1 cellular context compared by ENCODE assay signal in genomic region chr15:82262422-82263026, GRCh38.
TF ChIP-seq lines count a peak whose summit lies in the region.

Gene EFL1 (minus strand): TSS chr15:82262734. CDS start chr15:82261778, 956 bp downstream.
Gene SAXO2 (plus strand): TSS chr15:82262818. CDS start chr15:82262880, 62 bp downstream.

TF ChIP-seq in HepG2, 621 proteins besides CTCF, POLR2A, EP300 and RAD21 (continued from another document and continues in another):
- TF ChIP-seq ZNF407 (CRISPR knock-in tag; IDR thresholded peaks at IDR 0.05; ENCODE audit: not compliant biosample characterization) (peak; percentile 64), ZFP90 (CRISPR knock-in tag; IDR thresholded peaks at IDR 0.05; ENCODE audit: borderline replicate concordance) (no peak), SRY (CRISPR knock-in tag; IDR thresholded peaks at IDR 0.05) (no peak), ATF7-NPFF (CRISPR knock-in tag; IDR thresholded peaks at IDR 0.05; ENCODE audit: low read depth) (peak; percentile 17; the same call in 1 of the 2 replicates), NBN (conservative IDR thresholded peaks at IDR 0.05) (no peak), ZNF205 (CRISPR knock-in tag; IDR thresholded peaks at IDR 0.05) (no peak), ZNF343 (CRISPR knock-in tag; IDR thresholded peaks at IDR 0.05) (no peak), DMAP1 (CRISPR knock-in tag; IDR thresholded peaks at IDR 0.05) (peak; percentile 53), ZKSCAN8 (CRISPR knock-in tag; IDR thresholded peaks at IDR 0.05; ENCODE audit: borderline replicate concordance) (no peak), ZNF282 (IDR thresholded peaks at IDR 0.05; ENCODE audit: partially characterized antibody) (no peak), FOXM1 (CRISPR knock-in tag; IDR thresholded peaks at IDR 0.05) (no peak), SAFB2 (CRISPR knock-in tag; IDR thresholded peaks at IDR 0.05; ENCODE audit: borderline replicate concordance, low read depth) (no peak), ZFX (CRISPR knock-in tag; IDR thresholded peaks at IDR 0.05; ENCODE audit: low read depth) (peak; percentile 75), MTA3 (CRISPR knock-in tag; IDR thresholded peaks at IDR 0.05) (no peak), ZFP41 (CRISPR knock-in tag; IDR thresholded peaks at IDR 0.05; ENCODE audit: borderline replicate concordance) (no peak), MXD3 (CRISPR knock-in tag; IDR thresholded peaks at IDR 0.05) (0 out of 2 replicates have a peak, but pooled peaks have one; percentile 68), RXRA (CRISPR knock-in tag; IDR thresholded peaks at IDR 0.05) (peak; percentile 77; the same call in 1 of the 2 replicates), ZFP36L2 (CRISPR knock-in tag; IDR thresholded peaks at IDR 0.05) (no peak), HNF4G (IDR thresholded peaks at IDR 0.05; ENCODE audit: borderline replicate concordance, low read depth, low read length) (no peak), HNF4G (CRISPR knock-in tag; IDR thresholded peaks at IDR 0.05; ENCODE audit: borderline replicate concordance, low read depth) (no peak), ZNF280B (CRISPR knock-in tag; IDR thresholded peaks at IDR 0.05; ENCODE audit: borderline replicate concordance) (no peak), ZNF326 (CRISPR knock-in tag; IDR thresholded peaks at IDR 0.05; ENCODE audit: borderline replicate concordance) (no peak), POLR2AphosphoS2 (IDR thresholded peaks at IDR 0.05; ENCODE audit: low read depth, low read length) (no peak), ZNF839 (CRISPR knock-in tag; IDR thresholded peaks at IDR 0.05; ENCODE audit: borderline replicate concordance) (no peak), ZNF639 (CRISPR knock-in tag; conservative IDR thresholded peaks at IDR 0.05) (no peak), ZFY (CRISPR knock-in tag; IDR thresholded peaks at IDR 0.05) (peak; percentile 58), FOXA3 (CRISPR knock-in tag; IDR thresholded peaks at IDR 0.05) (no peak), ZNF747 (CRISPR knock-in tag; IDR thresholded peaks at IDR 0.05; ENCODE audit: borderline replicate concordance) (no peak), ZFP62 (CRISPR knock-in tag; IDR thresholded peaks at IDR 0.05) (no peak), SKI (IDR thresholded peaks at IDR 0.05; ENCODE audit: partially characterized antibody) (peak; percentile 76), MYPOP (CRISPR knock-in tag; IDR thresholded peaks at IDR 0.05) (no peak), ZNF329 (CRISPR knock-in tag; IDR thresholded peaks at IDR 0.05; ENCODE audit: low read depth) (no peak), HIVEP1 (CRISPR knock-in tag; IDR thresholded peaks at IDR 0.05) (no peak), STAT5B (CRISPR knock-in tag; IDR thresholded peaks at IDR 0.05) (no peak), GPN1 (CRISPR knock-in tag; IDR thresholded peaks at IDR 0.05; ENCODE audit: borderline replicate concordance) (no peak), ZNF530 (CRISPR knock-in tag; IDR thresholded peaks at IDR 0.05; ENCODE audit: low read depth) (no peak), TIGD3 (CRISPR knock-in tag; IDR thresholded peaks at IDR 0.05; ENCODE audit: borderline replicate concordance) (peak; percentile 82; the same call in 1 of the 2 replicates), ETV6 (CRISPR knock-in tag; conservative IDR thresholded peaks at IDR 0.05) (no peak), ZNF644 (CRISPR knock-in tag; IDR thresholded peaks at IDR 0.05; ENCODE audit: low read depth) (no peak), BORCS8-MEF2B (CRISPR knock-in tag; IDR thresholded peaks at IDR 0.05) (no peak), CHCHD3 (CRISPR knock-in tag; IDR thresholded peaks at IDR 0.05) (no peak), ZNF350 (CRISPR knock-in tag; IDR thresholded peaks at IDR 0.05; ENCODE audit: borderline replicate concordance, low read depth) (peak; percentile 18; the same call in 1 of the 2 replicates), E2F5 (CRISPR knock-in tag; conservative IDR thresholded peaks at IDR 0.05) (no peak), ZNF570 (CRISPR knock-in tag; IDR thresholded peaks at IDR 0.05; ENCODE audit: borderline replicate concordance) (no peak), TSC22D2 (CRISPR knock-in tag; IDR thresholded peaks at IDR 0.05; ENCODE audit: borderline replicate concordance) (no peak), KLF16 (CRISPR knock-in tag; IDR thresholded peaks at IDR 0.05) (0 out of 4 replicates have a peak, but pooled peaks of 1 of the 2 experiments have one; percentile 54), NFKB2 (CRISPR knock-in tag; IDR thresholded peaks at IDR 0.05; ENCODE audit: borderline replicate concordance) (no peak), ZMAT5 (CRISPR knock-in tag; IDR thresholded peaks at IDR 0.05; ENCODE audit: borderline replicate concordance, low read depth) (no peak), THAP11 (CRISPR knock-in tag; IDR thresholded peaks at IDR 0.05) (peak; percentile 75), PHB2 (IDR thresholded peaks at IDR 0.05; ENCODE audit: partially characterized antibody) (no peak), MXI1 (IDR thresholded peaks at IDR 0.05; ENCODE audit: borderline replicate concordance, low read depth, low read length) (peak; percentile 94; the same call in 2 of the 3 replicates), GABPA (IDR thresholded peaks at IDR 0.05; ENCODE audit: low read depth, low read length) (peak; percentile 51), GABPA (CRISPR knock-in tag; IDR thresholded peaks at IDR 0.05; ENCODE audit: low read depth) (peak; percentile 81), PLRG1 (conservative IDR thresholded peaks at IDR 0.05) (no peak), CERS6 (CRISPR knock-in tag; IDR thresholded peaks at IDR 0.05) (no peak)
